In the genomic region with DNA sequence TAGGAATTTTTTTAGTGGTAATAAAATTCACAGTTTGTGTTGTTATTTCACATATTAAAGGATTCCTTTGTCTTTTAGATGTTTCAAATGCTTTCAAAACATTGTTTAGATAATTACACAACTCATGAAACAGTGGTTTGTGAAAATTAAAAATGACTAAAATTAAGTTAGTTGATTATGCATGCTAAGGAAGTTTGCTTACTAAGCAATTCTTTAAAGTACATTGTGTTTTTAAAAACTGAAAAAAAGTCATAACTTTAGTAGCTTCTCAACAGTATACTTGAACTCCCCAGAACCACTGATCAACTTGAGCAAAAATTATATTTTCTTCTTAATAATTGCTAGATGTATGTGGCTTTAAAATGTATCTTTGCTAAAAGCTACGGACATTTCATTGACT, we compare ENCODE assay signal across 33 cellular contexts.
"Had no signal": no experiment of that assay in that cellular context is flagged by ENCODE, and none has a peak within 500 bp of the region (broad histone marks: within the 10 kb centered on the region; RNA-seq: fewer than 3 reads in every experiment).

No MANE protein-coding gene starts in this region.

- H3K4me1 ChIP-seq: ascending aorta, breast epithelium, esophagus squamous epithelium, gastroesophageal sphincter, heart right ventricle had no signal

- H3K9me3 Mint-ChIP-seq: activated CD4-positive, alpha-beta memory T cell treated with anti-CD3 and anti-CD28 coated beads, Interleukin-2, amount 10 ng/mL, durations not matched to agents 7 days and 5 days; activated CD4-positive, alpha-beta T cell treated with anti-CD3 and anti-CD28 coated beads, Interleukin-2, amount 10 ng/mL, durations not matched to agents 7 days and 5 days; activated naive CD4-positive, alpha-beta T cell treated with anti-CD3 and anti-CD28 coated beads, Interleukin-2, amount 10 ng/mL, durations not matched to agents 7 days and 5 days; activated naive CD8-positive, alpha-beta T cell treated with anti-CD3 and anti-CD28 coated beads, Interleukin-2, amount 10 ng/mL, durations not matched to agents 7 days and 5 days; activated T-cell treated with anti-CD3 and anti-CD28 coated beads, Interleukin-2, amount 50 U/mL, for 72 hours; brain; dendritic cell treated with granulocyte-macrophage colony-stimulating factor and Interleukin-4, amounts not matched to agents 40 ng/mL and 50 ng/mL, for 4 days; endodermal cell had no signal

- DNase-seq: activated CD4-positive, alpha-beta memory T cell treated with anti-CD3 and anti-CD28 coated beads, Interleukin-2, amount 10 ng/mL, durations not matched to agents 7 days and 5 days; activated CD4-positive, alpha-beta T cell treated with anti-CD3 and anti-CD28 coated beads for 1 hour; activated CD4-positive, alpha-beta T cell treated with anti-CD3 and anti-CD28 coated beads for 4 hours; activated CD4-positive, alpha-beta T cell treated with anti-CD3 and anti-CD28 coated beads, Interleukin-2, amount 10 ng/mL, durations not matched to agents 7 days and 5 days; activated CD4-positive, alpha-beta T cell treated with anti-CD3 and anti-CD28 coated beads, Interleukin-2, amount 50 U/mL, for 4 hours; activated CD8-positive, alpha-beta memory T cell treated with anti-CD3 and anti-CD28 coated beads, Interleukin-2, amount 50 U/mL, for 48 hours; activated gamma-delta T cell; activated naive CD4-positive, alpha-beta T cell; activated naive CD4-positive, alpha-beta T cell treated with anti-CD3 and anti-CD28 coated beads, Interleukin-2, amount 10 ng/mL, durations not matched to agents 7 days and 5 days; activated naive CD8-positive, alpha-beta T cell treated with anti-CD3 and anti-CD28 coated beads, Interleukin-2, amount 10 ng/mL, durations not matched to agents 7 days and 5 days; activated T-cell treated with anti-CD3 and anti-CD28 coated beads for 4 hours; activated T-cell treated with anti-CD3 and anti-CD28 coated beads, Interleukin-2, amount 50 U/mL, for 24 hours; activated T-cell treated with anti-CD3 and anti-CD28 coated beads, Interleukin-2, amount 50 U/mL, for 72 hours; central memory CD4-positive, alpha-beta T cell; cerebellar nuclear complex; dorsolateral prefrontal cortex; effector memory CD4-positive, alpha-beta T cell; endodermal cell; esophagus squamous epithelium; foreskin melanocyte; heart right ventricle; T-helper 2 cell had no signal

- H3K36me3 ChIP-seq: ascending aorta, breast epithelium, cardiac muscle cell, esophagus squamous epithelium, gastroesophageal sphincter, heart right ventricle had no signal

- H3K27me3 Mint-ChIP-seq: activated CD4-positive, alpha-beta memory T cell treated with anti-CD3 and anti-CD28 coated beads, Interleukin-2, amount 10 ng/mL, durations not matched to agents 7 days and 5 days; activated CD4-positive, alpha-beta T cell treated with anti-CD3 and anti-CD28 coated beads, Interleukin-2, amount 10 ng/mL, durations not matched to agents 7 days and 5 days; activated naive CD4-positive, alpha-beta T cell treated with anti-CD3 and anti-CD28 coated beads, Interleukin-2, amount 10 ng/mL, durations not matched to agents 7 days and 5 days; activated naive CD8-positive, alpha-beta T cell treated with anti-CD3 and anti-CD28 coated beads, Interleukin-2, amount 10 ng/mL, durations not matched to agents 7 days and 5 days; activated T-cell treated with anti-CD3 and anti-CD28 coated beads, Interleukin-2, amount 50 U/mL, for 24 hours; brain; dendritic cell treated with granulocyte-macrophage colony-stimulating factor and Interleukin-4, amounts not matched to agents 40 ng/mL and 50 ng/mL, for 4 days had no signal

- H3K27ac ChIP-seq: ascending aorta, breast epithelium, cardiac muscle cell, coronary artery, dorsolateral prefrontal cortex, epithelial cell of prostate, esophagus squamous epithelium, gastroesophageal sphincter, heart right ventricle had no signal

- H3K36me3 Mint-ChIP-seq: activated naive CD4-positive, alpha-beta T cell treated with anti-CD3 and anti-CD28 coated beads, Interleukin-2, amount 10 ng/mL, durations not matched to agents 7 days and 5 days; activated naive CD4-positive, alpha-beta T cell treated with anti-CD3 and anti-CD28 coated beads, Interleukin-2, amount 50 U/mL, for 72 hours; activated naive CD8-positive, alpha-beta T cell treated with anti-CD3 and anti-CD28 coated beads, Interleukin-2, amount 10 ng/mL, durations not matched to agents 7 days and 5 days; brain; WTC11 had no signal

- H3K4me3 Mint-ChIP-seq: activated CD4-positive, alpha-beta memory T cell treated with anti-CD3 and anti-CD28 coated beads, Interleukin-2, amount 10 ng/mL, durations not matched to agents 7 days and 5 days; activated CD4-positive, alpha-beta T cell treated with anti-CD3 and anti-CD28 coated beads, Interleukin-2, amount 10 ng/mL, durations not matched to agents 7 days and 5 days; activated naive CD4-positive, alpha-beta T cell treated with anti-CD3 and anti-CD28 coated beads, Interleukin-2, amount 10 ng/mL, durations not matched to agents 7 days and 5 days; activated naive CD8-positive, alpha-beta T cell treated with anti-CD3 and anti-CD28 coated beads, Interleukin-2, amount 10 ng/mL, durations not matched to agents 7 days and 5 days; activated T-cell treated with anti-CD3 and anti-CD28 coated beads, Interleukin-2, amount 50 U/mL, for 24 hours; activated T-cell treated with anti-CD3 and anti-CD28 coated beads, Interleukin-2, amount 50 U/mL, for 72 hours; brain; dendritic cell treated with granulocyte-macrophage colony-stimulating factor and Interleukin-4, amounts not matched to agents 40 ng/mL and 50 ng/mL, for 4 days; endodermal cell; WTC11 had no signal

- ATAC-seq: activated naive CD4-positive, alpha-beta T cell treated with anti-CD3 and anti-CD28 coated beads, Interleukin-2, amount 50 U/mL, for 72 hours; activated T-cell treated with anti-CD3 and anti-CD28 coated beads, Interleukin-2, amount 50 U/mL, for 72 hours; gastroesophageal sphincter; heart right ventricle had no signal

- H3K4me1 Mint-ChIP-seq: activated CD4-positive, alpha-beta memory T cell treated with anti-CD3 and anti-CD28 coated beads, Interleukin-2, amount 10 ng/mL, durations not matched to agents 7 days and 5 days; activated CD4-positive, alpha-beta T cell treated with anti-CD3 and anti-CD28 coated beads, Interleukin-2, amount 10 ng/mL, durations not matched to agents 7 days and 5 days; activated naive CD4-positive, alpha-beta T cell treated with anti-CD3 and anti-CD28 coated beads, Interleukin-2, amount 10 ng/mL, durations not matched to agents 7 days and 5 days; activated naive CD8-positive, alpha-beta T cell treated with anti-CD3 and anti-CD28 coated beads, Interleukin-2, amount 10 ng/mL, durations not matched to agents 7 days and 5 days; brain; endodermal cell had no signal

- H3K9me3 ChIP-seq: ascending aorta, breast epithelium, esophagus squamous epithelium, gastroesophageal sphincter, heart right ventricle had no signal

- H3K27me3 ChIP-seq: ascending aorta, cardiac muscle cell, esophagus squamous epithelium, gastroesophageal sphincter, heart right ventricle had no signal

- FAIRE-seq: endothelial cell of umbilical vein had no signal

- H3K4me3 ChIP-seq: ascending aorta, breast epithelium, cardiac muscle cell, coronary artery, dorsolateral prefrontal cortex, esophagus squamous epithelium, gastroesophageal sphincter, heart right ventricle had no signal

- H3K27ac Mint-ChIP-seq: activated CD4-positive, alpha-beta memory T cell treated with anti-CD3 and anti-CD28 coated beads, Interleukin-2, amount 10 ng/mL, durations not matched to agents 7 days and 5 days; activated CD4-positive, alpha-beta T cell treated with anti-CD3 and anti-CD28 coated beads, Interleukin-2, amount 10 ng/mL, durations not matched to agents 7 days and 5 days; activated naive CD4-positive, alpha-beta T cell treated with anti-CD3 and anti-CD28 coated beads, Interleukin-2, amount 10 ng/mL, durations not matched to agents 7 days and 5 days; activated naive CD8-positive, alpha-beta T cell treated with anti-CD3 and anti-CD28 coated beads, Interleukin-2, amount 10 ng/mL, durations not matched to agents 7 days and 5 days; activated T-cell treated with anti-CD3 and anti-CD28 coated beads, Interleukin-2, amount 50 U/mL, for 24 hours; activated T-cell treated with anti-CD3 and anti-CD28 coated beads, Interleukin-2, amount 50 U/mL, for 72 hours; brain; dendritic cell treated with granulocyte-macrophage colony-stimulating factor and Interleukin-4, amounts not matched to agents 40 ng/mL and 50 ng/mL, for 4 days; endodermal cell; WTC11 had no signal
